1 cellular context compared by ENCODE assay signal in the genomic region with DNA sequence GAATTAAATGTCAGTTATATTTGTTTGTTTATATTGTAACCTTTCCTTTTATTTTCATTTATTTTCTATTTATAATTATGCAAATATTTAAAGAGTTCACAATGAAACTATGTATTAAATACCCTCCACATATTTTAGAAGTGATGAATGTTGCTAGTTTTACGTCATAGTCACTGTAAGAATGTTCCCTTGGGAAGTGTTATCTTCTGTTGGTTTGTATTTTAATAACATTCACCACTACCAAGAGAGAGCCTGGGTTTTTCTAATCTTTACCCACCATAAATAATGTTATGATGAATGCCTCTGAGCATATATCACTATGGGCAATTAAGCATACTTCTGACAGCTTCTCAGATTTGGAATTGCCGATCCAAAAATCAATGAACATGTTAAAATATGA.
A peak's percentile ranks its signal among the peaks of the same experiment; 100 is the strongest.
TF ChIP-seq lines count a peak whose summit lies in the region.

No MANE protein-coding gene starts in this region.

TF ChIP-seq in HEK293, 187 proteins besides CTCF, POLR2A, EP300 and RAD21 (continued from another document):
- TF ChIP-seq, protein P1, sequence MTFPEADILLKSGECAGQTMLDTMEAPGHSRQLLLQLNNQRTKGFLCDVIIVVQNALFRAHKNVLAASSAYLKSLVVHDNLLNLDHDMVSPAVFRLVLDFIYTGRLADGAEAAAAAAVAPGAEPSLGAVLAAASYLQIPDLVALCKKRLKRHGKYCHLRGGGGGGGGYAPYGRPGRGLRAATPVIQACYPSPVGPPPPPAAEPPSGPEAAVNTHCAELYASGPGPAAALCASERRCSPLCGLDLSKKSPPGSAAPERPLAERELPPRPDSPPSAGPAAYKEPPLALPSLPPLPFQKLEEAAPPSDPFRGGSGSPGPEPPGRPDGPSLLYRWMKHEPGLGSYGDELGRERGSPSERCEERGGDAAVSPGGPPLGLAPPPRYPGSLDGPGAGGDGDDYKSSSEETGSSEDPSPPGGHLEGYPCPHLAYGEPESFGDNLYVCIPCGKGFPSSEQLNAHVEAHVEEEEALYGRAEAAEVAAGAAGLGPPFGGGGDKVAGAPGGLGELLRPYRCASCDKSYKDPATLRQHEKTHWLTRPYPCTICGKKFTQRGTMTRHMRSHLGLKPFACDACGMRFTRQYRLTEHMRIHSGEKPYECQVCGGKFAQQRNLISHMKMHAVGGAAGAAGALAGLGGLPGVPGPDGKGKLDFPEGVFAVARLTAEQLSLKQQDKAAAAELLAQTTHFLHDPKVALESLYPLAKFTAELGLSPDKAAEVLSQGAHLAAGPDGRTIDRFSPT (tag by site-specific recombination; IDR thresholded peaks at IDR 0.05): 0 out of 2 replicates have a peak, but pooled peaks have one; percentile 23
- TF ChIP-seq ZNF560 (tag by site-specific recombination; IDR thresholded peaks at IDR 0.05; ENCODE audit: borderline replicate concordance) (no peak), GLIS2 (tag by site-specific recombination; IDR thresholded peaks at IDR 0.05) (no peak), ZNF404 (tag by site-specific recombination; IDR thresholded peaks at IDR 0.05) (no peak), ZSCAN16 (tag by site-specific recombination; IDR thresholded peaks at IDR 0.05) (no peak), ZEB2 (tag by site-specific recombination; IDR thresholded peaks at IDR 0.05) (peak; percentile 52; the same call in 1 of the 2 replicates), ZNF701 (tag by site-specific recombination; IDR thresholded peaks at IDR 0.05) (no peak), ZNF629 (tag by site-specific recombination; IDR thresholded peaks at IDR 0.05) (peak; percentile 87), WT1 (tag by site-specific recombination; IDR thresholded peaks at IDR 0.05) (peak; percentile 33; the same call in 1 of the 2 replicates), ZNF10 (tag by site-specific recombination; IDR thresholded peaks at IDR 0.05) (no peak), ZFHX2 (tag by site-specific recombination; conservative IDR thresholded peaks at IDR 0.05) (no peak), GLIS1 (tag by site-specific recombination; IDR thresholded peaks at IDR 0.05) (0 out of 2 replicates have a peak, but pooled peaks have one; percentile 14), SP3 (tag by site-specific recombination; IDR thresholded peaks at IDR 0.05) (peak; percentile 26; the same call in 1 of the 2 replicates), ZNF366 (tag by site-specific recombination; conservative IDR thresholded peaks at IDR 0.05) (peak; percentile 37), KLF10 (tag by site-specific recombination; IDR thresholded peaks at IDR 0.05) (peak; percentile 47; the same call in 1 of the 2 replicates), BCL11A (tag by site-specific recombination; IDR thresholded peaks at IDR 0.05; ENCODE audit: low read depth) (0 out of 2 replicates have a peak, but pooled peaks have one; percentile 34), OSR2 (tag by site-specific recombination; IDR thresholded peaks at IDR 0.05) (peak; percentile 58; the same call in 1 of the 2 replicates)
- TF ChIP-seq, protein P2, sequence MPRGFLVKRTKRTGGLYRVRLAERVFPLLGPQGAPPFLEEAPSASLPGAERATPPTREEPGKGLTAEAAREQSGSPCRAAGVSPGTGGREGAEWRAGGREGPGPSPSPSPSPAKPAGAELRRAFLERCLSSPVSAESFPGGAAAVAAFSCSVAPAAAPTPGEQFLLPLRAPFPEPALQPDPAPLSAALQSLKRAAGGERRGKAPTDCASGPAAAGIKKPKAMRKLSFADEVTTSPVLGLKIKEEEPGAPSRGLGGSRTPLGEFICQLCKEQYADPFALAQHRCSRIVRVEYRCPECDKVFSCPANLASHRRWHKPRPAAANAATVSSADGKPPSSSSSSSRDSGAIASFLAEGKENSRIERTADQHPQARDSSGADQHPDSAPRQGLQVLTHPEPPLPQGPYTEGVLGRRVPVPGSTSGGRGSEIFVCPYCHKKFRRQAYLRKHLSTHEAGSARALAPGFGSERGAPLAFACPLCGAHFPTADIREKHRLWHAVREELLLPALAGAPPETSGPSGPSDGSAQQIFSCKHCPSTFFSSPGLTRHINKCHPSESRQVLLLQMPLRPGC (tag by site-specific recombination; IDR thresholded peaks at IDR 0.05): peak; percentile 31; the same call in 1 of the 2 replicates
- TF ChIP-seq, protein P3, sequence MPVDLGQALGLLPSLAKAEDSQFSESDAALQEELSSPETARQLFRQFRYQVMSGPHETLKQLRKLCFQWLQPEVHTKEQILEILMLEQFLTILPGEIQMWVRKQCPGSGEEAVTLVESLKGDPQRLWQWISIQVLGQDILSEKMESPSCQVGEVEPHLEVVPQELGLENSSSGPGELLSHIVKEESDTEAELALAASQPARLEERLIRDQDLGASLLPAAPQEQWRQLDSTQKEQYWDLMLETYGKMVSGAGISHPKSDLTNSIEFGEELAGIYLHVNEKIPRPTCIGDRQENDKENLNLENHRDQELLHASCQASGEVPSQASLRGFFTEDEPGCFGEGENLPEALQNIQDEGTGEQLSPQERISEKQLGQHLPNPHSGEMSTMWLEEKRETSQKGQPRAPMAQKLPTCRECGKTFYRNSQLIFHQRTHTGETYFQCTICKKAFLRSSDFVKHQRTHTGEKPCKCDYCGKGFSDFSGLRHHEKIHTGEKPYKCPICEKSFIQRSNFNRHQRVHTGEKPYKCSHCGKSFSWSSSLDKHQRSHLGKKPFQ (tag by site-specific recombination; IDR thresholded peaks at IDR 0.05): no peak
- TF ChIP-seq, protein P4, sequence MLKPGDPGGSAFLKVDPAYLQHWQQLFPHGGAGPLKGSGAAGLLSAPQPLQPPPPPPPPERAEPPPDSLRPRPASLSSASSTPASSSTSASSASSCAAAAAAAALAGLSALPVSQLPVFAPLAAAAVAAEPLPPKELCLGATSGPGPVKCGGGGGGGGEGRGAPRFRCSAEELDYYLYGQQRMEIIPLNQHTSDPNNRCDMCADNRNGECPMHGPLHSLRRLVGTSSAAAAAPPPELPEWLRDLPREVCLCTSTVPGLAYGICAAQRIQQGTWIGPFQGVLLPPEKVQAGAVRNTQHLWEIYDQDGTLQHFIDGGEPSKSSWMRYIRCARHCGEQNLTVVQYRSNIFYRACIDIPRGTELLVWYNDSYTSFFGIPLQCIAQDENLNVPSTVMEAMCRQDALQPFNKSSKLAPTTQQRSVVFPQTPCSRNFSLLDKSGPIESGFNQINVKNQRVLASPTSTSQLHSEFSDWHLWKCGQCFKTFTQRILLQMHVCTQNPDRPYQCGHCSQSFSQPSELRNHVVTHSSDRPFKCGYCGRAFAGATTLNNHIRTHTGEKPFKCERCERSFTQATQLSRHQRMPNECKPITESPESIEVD (tag by site-specific recombination; IDR thresholded peaks at IDR 0.05): peak; percentile 50
TF ChIP-seq in HEK293: peak in this region for 13.
